15 cellular contexts compared by ENCODE assay signal in genomic region chr22:42321908-42322561, GRCh38. TPM values are rescaled to one million over a fixed set of nuclear protein-coding genes. Genes with fewer than 3 reads are reported as not detected.
DNase-seq lines count a peak whose midpoint lies in the region; ATAC-seq and TF ChIP-seq lines count a peak whose summit lies in the region.
"Had no signal": no experiment of that assay in that cellular context is flagged by ENCODE, and none has a peak within 500 bp of the region (broad histone marks: within the 10 kb centered on the region; RNA-seq: fewer than 3 reads in every experiment).

No MANE protein-coding gene starts in this region.

- H3K9me3 ChIP-seq in mammary epithelial cell (replicated peaks; ENCODE audit: insufficient read depth, low read length) (no peaks in the 10 kb centered on the region), neural cell (ENCODE audit: low read length) (no peaks in the 10 kb centered on the region), Caco-2 (no peaks in the 10 kb centered on the region)
- H3K9me3 ChIP-seq: sigmoid colon, suprapubic skin had no signal

- H3K27ac ChIP-seq in mammary epithelial cell (ENCODE audit: insufficient read depth, low read depth, low read length) = peak overlapping the region; percentile 76
- peak overlapping the region; percentile 86 for H3K27ac ChIP-seq in neural cell (ENCODE audit: low read length)
- H3K27ac ChIP-seq: sigmoid colon, suprapubic skin had no signal

- TF ChIP-seq RAD21 in neural cell (conservative IDR thresholded peaks at IDR 0.05) = no peak

- DNase-seq in NCI-H2029 treated with DMSO at 0.1 percent for 48 hours (lab: John Stamatoyannopoulos, UW) (peak; percentile 29), NCI-H2029 (lab: John Stamatoyannopoulos, UW) (no peak), NCI-H187 (lab: John Stamatoyannopoulos, UW) (peak; percentile 57 to 73), mammary epithelial cell (peak; percentile 89), Caco-2 (no peak)
- no peak for DNase-seq in activated CD4-positive, alpha-beta T cell treated with anti-CD3 and anti-CD28 coated beads, Interleukin-2, amount 10 ng/mL, durations not matched to agents 24 days and 14 days
- DNase-seq: 8988T; activated naive CD8-positive, alpha-beta T cell treated with anti-CD3 and anti-CD28 coated beads for 36 hours; DND-41; effector CD4-positive, alpha-beta T cell; hypothalamus; sigmoid colon had no signal

- H3K36me3 Mint-ChIP-seq in Caco-2 (ENCODE audit: insufficient read depth, unreplicated experiment) = peaks cover 4% of the 10 kb centered on the region
- H3K36me3 Mint-ChIP-seq in activated CD4-positive, alpha-beta T cell treated with anti-CD3 and anti-CD28 coated beads, Interleukin-2, amount 10 ng/mL, durations not matched to agents 24 days and 14 days (ENCODE audit: low read depth) = no peaks in the 10 kb centered on the region

- BruUV-seq in mammary epithelial cell (replicated peaks; lab: Mats Ljungman, UMichigan) (no TSS peak), Caco-2 (replicated peaks; lab: Mats Ljungman, UMichigan) (no TSS peak)

- TF ChIP-seq EP300 in neural cell (conservative IDR thresholded peaks at IDR 0.05; ENCODE audit: poor library complexity, severe bottlenecking) = peak; percentile 79

- H3K4me2 ChIP-seq in mammary epithelial cell (ENCODE audit: insufficient read depth, low read depth, low read length) = peak overlapping the region; percentile 57
- H3K4me2 ChIP-seq in neural cell (ENCODE audit: low read length) = peak overlapping the region; percentile 30

- H3K27me3 Mint-ChIP-seq in Caco-2 (ENCODE audit: insufficient read depth, unreplicated experiment) = no peaks in the 10 kb centered on the region
- no peaks in the 10 kb centered on the region for H3K27me3 Mint-ChIP-seq in activated CD4-positive, alpha-beta T cell treated with anti-CD3 and anti-CD28 coated beads, Interleukin-2, amount 10 ng/mL, durations not matched to agents 24 days and 14 days

- ATAC-seq in HG02623 (IDR thresholded peaks at IDR 0.05; ENCODE audit: unreplicated experiment) = no peak

- no peaks in the 10 kb centered on the region for H3K9me2 ChIP-seq in neural cell (ENCODE audit: insufficient read depth, low read length)

- dilution Hi-C loops in mammary epithelial cell (cut with HindIII; ENCODE audit: low sequenced_read_pairs) = no loop called here

- H3K27me3 ChIP-seq in mammary epithelial cell (ENCODE audit: insufficient read depth, low read length) (no peaks in the 10 kb centered on the region), neural cell (ENCODE audit: insufficient read depth, low read depth, low read length) (no peaks in the 10 kb centered on the region), Caco-2 (replicated peaks; ENCODE audit: control insufficient read depth, insufficient read depth, low read length) (no peaks in the 10 kb centered on the region)
- H3K27me3 ChIP-seq: sigmoid colon, suprapubic skin had no signal

- H3K9me3 Mint-ChIP-seq in Caco-2 (ENCODE audit: unreplicated experiment) = no peaks in the 10 kb centered on the region
- H3K9me3 Mint-ChIP-seq in activated CD4-positive, alpha-beta T cell treated with anti-CD3 and anti-CD28 coated beads, Interleukin-2, amount 10 ng/mL, durations not matched to agents 24 days and 14 days = no peaks in the 10 kb centered on the region

- H3K4me3 Mint-ChIP-seq in Caco-2 (ENCODE audit: unreplicated experiment) = no peak overlapping the region
- no peak overlapping the region for H3K4me3 Mint-ChIP-seq in activated CD4-positive, alpha-beta T cell treated with anti-CD3 and anti-CD28 coated beads, Interleukin-2, amount 10 ng/mL, durations not matched to agents 24 days and 14 days
- H3K4me3 Mint-ChIP-seq: activated naive CD8-positive, alpha-beta T cell treated with anti-CD3 and anti-CD28 coated beads for 36 hours had no signal

- peak overlapping the region; percentile 79 for H2AFZ ChIP-seq in mammary epithelial cell (ENCODE audit: low read depth, low read length)
- no peak overlapping the region for H2AFZ ChIP-seq in neural cell (ENCODE audit: low read depth, low read length)

- peaks cover 17% of the 10 kb centered on the region for H3K4me1 Mint-ChIP-seq in Caco-2 (ENCODE audit: low read depth, unreplicated experiment)
- peaks cover 15% of the 10 kb centered on the region for H3K4me1 Mint-ChIP-seq in activated CD4-positive, alpha-beta T cell treated with anti-CD3 and anti-CD28 coated beads, Interleukin-2, amount 10 ng/mL, durations not matched to agents 24 days and 14 days

- in situ Hi-C loops in mammary epithelial cell (cut with MboI; ENCODE audit: low sequenced_read_pairs in 2 of 2) = no loop called here

- H3K36me3 ChIP-seq in mammary epithelial cell (ENCODE audit: insufficient read depth, low read length) (no peaks in the 10 kb centered on the region), neural cell (ENCODE audit: insufficient read depth, low read length) (no peaks in the 10 kb centered on the region), Caco-2 (ENCODE audit: control insufficient read depth, insufficient read depth, low read length) (no peaks in the 10 kb centered on the region; the same call in 1 of the 2 replicates)
- H3K36me3 ChIP-seq: sigmoid colon, suprapubic skin had no signal

- no peak overlapping the region for H3K27ac Mint-ChIP-seq in Caco-2 (ENCODE audit: unreplicated experiment)
- no peak overlapping the region for H3K27ac Mint-ChIP-seq in activated CD4-positive, alpha-beta T cell treated with anti-CD3 and anti-CD28 coated beads, Interleukin-2, amount 10 ng/mL, durations not matched to agents 24 days and 14 days
- H3K27ac Mint-ChIP-seq: activated naive CD8-positive, alpha-beta T cell treated with anti-CD3 and anti-CD28 coated beads for 36 hours had no signal

- intact Hi-C loops in mammary epithelial cell (cut with micrococcal nuclease) (loop anchor here (5.0 kb wide), 1 partner anchor 45 kb away; no protein-coding TSS in a partner anchor), Caco-2 (cut with micrococcal nuclease; ENCODE audit: unreplicated experiment) (no loop called here)
- intact Hi-C loops in activated CD4-positive, alpha-beta T cell treated with anti-CD3 and anti-CD28 coated beads, Interleukin-2, amount 10 ng/mL, durations not matched to agents 24 days and 14 days (cut with micrococcal nuclease) = no loop called here

- H3K9ac ChIP-seq in mammary epithelial cell (ENCODE audit: insufficient read depth, low read length) (peak overlapping the region; percentile 34), neural cell (ENCODE audit: low read length) (peak overlapping the region; percentile 56)

- POLR2A ChIA-PET in Caco-2 (lab: Charles Lee) = no interaction called here

- H4K20me1 ChIP-seq in mammary epithelial cell (ENCODE audit: insufficient read depth, low read length) = no peaks in the 10 kb centered on the region
- no peaks in the 10 kb centered on the region for H4K20me1 ChIP-seq in neural cell (ENCODE audit: insufficient read depth)

- TF ChIP-seq CTCF in mammary epithelial cell (conservative IDR thresholded peaks at IDR 0.05 in 1 of 2, IDR thresholded peaks at IDR 0.05 in 1 of 2; ENCODE audit: extremely low read depth in 1 of 2, insufficient read depth in 1 of 2, low read depth in 1 of 2, low read length in 2 of 2) (no peak), neural cell (IDR thresholded peaks at IDR 0.05; ENCODE audit: poor library complexity, severe bottlenecking) (no peak), Caco-2 (IDR thresholded peaks at IDR 0.05; ENCODE audit: insufficient read depth in 1 of 2, low read depth in 1 of 2, low read length in 1 of 2, severe bottlenecking in 1 of 2, unreplicated experiment in 1 of 2) (no peak)

- H3F3A ChIP-seq in neural cell (ENCODE audit: insufficient read depth, low read length, poor library complexity, severe bottlenecking) = no peaks in the 10 kb centered on the region

- H3K79me2 ChIP-seq in mammary epithelial cell (ENCODE audit: insufficient read depth, low read length) (no peaks in the 10 kb centered on the region), neural cell (replicated peaks; ENCODE audit: insufficient read depth, low read length) (peaks cover 20% of the 10 kb centered on the region)

- H3K4me1 ChIP-seq in mammary epithelial cell (ENCODE audit: insufficient read depth, low read length) (peaks cover 42% of the 10 kb centered on the region), Caco-2 (peaks cover 13% of the 10 kb centered on the region; the same call in 1 of the 2 replicates)

- WGBS in mammary epithelial cell (ENCODE audit: low coverage, missing lambda C conversion rate) = 4% methylated on average over 11 of the region's 11 CpGs

- no peak overlapping the region for H3K4me3 ChIP-seq in mammary epithelial cell (replicated peaks in 1 of 3; ENCODE audit: insufficient read depth in 1 of 3, low read depth in 2 of 3, low read length in 3 of 3)
- peak overlapping the region; percentile 47 for H3K4me3 ChIP-seq in neural cell (ENCODE audit: low read length)
- no peak overlapping the region for H3K4me3 ChIP-seq in Caco-2 (ENCODE audit: low read depth, low read length)
- H3K4me3 ChIP-seq: sigmoid colon, suprapubic skin had no signal

- CTCF ChIA-PET in mammary epithelial cell (lab: Charles Lee; ENCODE audit: low non-redundant PET) (no interaction called here), Caco-2 (lab: Charles Lee) (no interaction called here)

TF ChIP-seq in neural cell, 6 proteins besides CTCF, POLR2A, EP300 and RAD21 (continues in another document):
- TF ChIP-seq POLR2AphosphoS5 (IDR thresholded peaks at IDR 0.05) = no peak
- no peak for TF ChIP-seq EZH2 (IDR thresholded peaks at IDR 0.05; ENCODE audit: borderline replicate concordance, insufficient read depth, low read length, poor library complexity, severe bottlenecking)
- TF ChIP-seq MXI1 (conservative IDR thresholded peaks at IDR 0.05; ENCODE audit: poor library complexity, severe bottlenecking) = no peak

RNA-seq across cellular contexts. Expression of gene TCF20, which starts 51.6 kb away (rescaled TPM):
- total RNA-seq in mammary epithelial cell = 10 to 100 TPM; 49.2 to 62.5 TPM
- polyA plus RNA-seq in mammary epithelial cell = 26.0 TPM
- 64.9 TPM for polyA minus RNA-seq in mammary epithelial cell
- 21.9 and 27.5 TPM in 2 replicates for polyA plus RNA-seq in neural cell
- 134 and 148 TPM in 2 replicates for polyA minus RNA-seq in neural cell
- total RNA-seq in Caco-2 (2022) = 81.7 and 82.7 TPM in 2 replicates
- total RNA-seq in activated CD4-positive, alpha-beta T cell treated with anti-CD3 and anti-CD28 coated beads, Interleukin-2, amount 10 ng/mL, durations not matched to agents 24 days and 14 days = 83.0 and 85.4 TPM in 2 replicates

Comparison
In these comparisons a context has a peak if more than half of its experiments do, and no peak if none do; other contexts are left out.
1. DNase-seq: peak in NCI-H2029 treated with DMSO at 0.1 percent for 48 hours (single experiment), NCI-H187 (2 of 2) and mammary epithelial cell (single experiment); none in NCI-H2029 (single experiment), Caco-2 (0 of 2) and activated CD4-positive, alpha-beta T cell treated with anti-CD3 and anti-CD28 coated beads, Interleukin-2, amount 10 ng/mL, durations not matched to agents 24 days and 14 days (single experiment).